ENCODE assay signal across 24 cellular contexts in the genomic region with DNA sequence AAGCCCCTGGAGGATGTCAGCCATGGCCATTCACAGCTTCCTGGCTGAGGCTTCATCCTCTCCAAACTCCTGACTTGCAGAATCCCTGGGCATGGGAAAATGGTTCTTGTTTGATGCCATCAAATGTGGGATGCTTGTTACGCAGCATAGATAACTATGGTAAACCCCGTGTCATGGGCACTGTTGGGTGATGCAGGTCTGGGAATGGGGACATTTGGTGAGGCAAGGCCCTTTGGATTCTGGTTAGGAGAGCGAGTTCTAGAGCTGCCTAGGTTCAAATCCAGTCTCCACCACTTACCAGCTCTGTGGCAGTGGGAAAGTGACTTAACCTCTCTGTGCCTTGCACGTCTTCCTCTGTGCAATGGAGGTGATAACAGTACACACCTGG.
"Had no signal": no experiment of that assay in that cellular context is flagged by ENCODE, and none has a peak within 500 bp of the region (broad histone marks: within the 10 kb centered on the region; RNA-seq: fewer than 3 reads in every experiment).

No MANE protein-coding gene starts in this region.

- H2AFZ ChIP-seq: hepatocyte, neural progenitor cell had no signal

- H3K36me3 Mint-ChIP-seq: naive thymus-derived CD8-positive, alpha-beta T cell had no signal

- H3K9me3 ChIP-seq: left ventricle myocardium inferior, ovary, right atrium auricular region, testis, thyroid gland, transverse colon had no signal

- H3K27me3 ChIP-seq: hepatocyte, neural progenitor cell, ovary, right atrium auricular region, stomach, testis, thyroid gland, transverse colon, upper lobe of left lung had no signal

- H3K36me3 ChIP-seq: left ventricle myocardium inferior, neural progenitor cell, ovary, right atrium auricular region, stomach, thyroid gland, transverse colon, upper lobe of left lung had no signal

- H3K4me3 ChIP-seq: hepatocyte, left ventricle myocardium inferior, lung, neural progenitor cell, ovary, right atrium auricular region, skin epidermis, stomach, testis, thyroid gland, transverse colon, upper lobe of left lung had no signal

- H3K27ac Mint-ChIP-seq: nephron; neural progenitor cell; progenitor cell of endocrine pancreas; stimulated activated naive B cell treated with anti-CD40 and anti-IgM and Interleukin-4, amounts not matched to agents 10 μg/mL and 1 μg/mL and 100 μg/mL, for 72 hours had no signal

- ATAC-seq: naive thymus-derived CD8-positive, alpha-beta T cell; sciatic nerve; stimulated activated naive B cell treated with anti-CD40 and anti-IgM and Interleukin-4, amounts not matched to agents 10 μg/mL and 1 μg/mL and 100 μg/mL, for 72 hours; stimulated activated naive CD8-positive, alpha-beta T cell treated with anti-CD3 and anti-CD28 coated beads, Interleukin-15, Interleukin-2, amounts not matched to agents 100 U/mL and 50 U/mL, for 24 hours had no signal

- DNase-seq: islet precursor cell; left ventricle myocardium inferior; midbrain; naive thymus-derived CD8-positive, alpha-beta T cell; ovary; stimulated activated CD4-positive, alpha-beta T cell treated with anti-CD3 and anti-CD28 coated beads, Interleukin-12 subunit alpha, Interleukin-12 subunit beta, amount 100 ng/mL, for 4 hours; stimulated activated CD4-positive, alpha-beta T cell treated with anti-CD3 and anti-CD28 coated beads, Interleukin-15, amount 100 ng/mL, for 24 hours; stimulated activated CD4-positive, alpha-beta T cell treated with anti-CD3 and anti-CD28 coated beads, Interleukin-2, amount 100 ng/mL, for 24 hours; stimulated activated CD4-positive, alpha-beta T cell treated with anti-CD3 and anti-CD28 coated beads, Interleukin-4, amount 100 ng/mL, for 1 hour; stimulated activated naive B cell treated with anti-CD40 and anti-IgM and Interleukin-4, amounts not matched to agents 10 μg/mL and 1 μg/mL and 100 μg/mL, for 72 hours; stimulated activated naive CD8-positive, alpha-beta T cell treated with anti-CD3 and anti-CD28 coated beads, Interleukin-15, Interleukin-2, amounts not matched to agents 100 U/mL and 50 U/mL, for 24 hours; stomach; testis; thyroid gland; transverse colon; upper lobe of left lung had no signal

- H3K4me1 ChIP-seq: left ventricle myocardium inferior, neural progenitor cell, right atrium auricular region, stomach, testis, thyroid gland, transverse colon, upper lobe of left lung had no signal

- H3K9ac ChIP-seq: neural progenitor cell had no signal

- H3K27ac ChIP-seq: hepatocyte, left ventricle myocardium inferior, neural progenitor cell, ovary, right atrium auricular region, skin epidermis, stomach, testis, thyroid gland, transverse colon, upper lobe of left lung had no signal

- H3K79me2 ChIP-seq: hepatocyte had no signal

- H3K27me3 Mint-ChIP-seq: naive thymus-derived CD8-positive, alpha-beta T cell; stimulated activated naive B cell treated with anti-CD40 and anti-IgM and Interleukin-4, amounts not matched to agents 10 μg/mL and 1 μg/mL and 100 μg/mL, for 72 hours had no signal

- H3K4me3 Mint-ChIP-seq: nephron; neural progenitor cell; stimulated activated naive B cell treated with anti-CD40 and anti-IgM and Interleukin-4, amounts not matched to agents 10 μg/mL and 1 μg/mL and 100 μg/mL, for 72 hours had no signal

- H3K4me2 ChIP-seq: hepatocyte, neural progenitor cell had no signal
